In genomic region chr5:151671979-151672378, GRCh38 we compare ENCODE assay signal across 14 cellular contexts. TPM values are rescaled to one million over a fixed set of nuclear protein-coding genes. Genes with fewer than 3 reads are reported as not detected.
DNase-seq lines count a peak whose midpoint lies in the region; ATAC-seq and TF ChIP-seq lines count a peak whose summit lies in the region.
"Had no signal": no experiment of that assay in that cellular context is flagged by ENCODE, and none has a peak within 500 bp of the region (broad histone marks: within the 10 kb centered on the region; RNA-seq: fewer than 3 reads in every experiment).

No MANE protein-coding gene starts in this region.

- no peak overlapping the region for H3K4me2 ChIP-seq in GM23338

- H3K27me3 Mint-ChIP-seq in nephron (ENCODE audit: low read depth) (no peaks in the 10 kb centered on the region), GM23338 (ENCODE audit: insufficient read depth, low read depth, poor library complexity) (peaks cover 5% of the 10 kb centered on the region)
- H3K27me3 Mint-ChIP-seq: activated naive CD8-positive, alpha-beta T cell; stimulated activated naive CD8-positive, alpha-beta T cell treated with anti-CD3 and anti-CD28 coated beads, Interleukin-15, Interleukin-2, amounts not matched to agents 100 ng/mL and 50 ng/mL, for 24 hours had no signal

- H3K9me2 ChIP-seq in GM23338 (ENCODE audit: insufficient read depth), result no peaks in the 10 kb centered on the region

- H3K27ac ChIP-seq in GM23338 (ENCODE audit: low read depth), result no peak overlapping the region
- H3K27ac ChIP-seq: 22Rv1 had no signal

- H3K9me3 Mint-ChIP-seq in nephron (no peaks in the 10 kb centered on the region), GM23338 (no peaks in the 10 kb centered on the region)
- H3K9me3 Mint-ChIP-seq: IgD-negative memory B cell; stimulated activated naive CD8-positive, alpha-beta T cell treated with anti-CD3 and anti-CD28 coated beads, Interleukin-15, Interleukin-2, amounts not matched to agents 100 ng/mL and 50 ng/mL, for 24 hours had no signal

- H3K4me1 Mint-ChIP-seq in nephron, result peaks cover 70% of the 10 kb centered on the region
- H3K4me1 Mint-ChIP-seq in GM23338, result peaks cover 25% of the 10 kb centered on the region
- H3K4me1 Mint-ChIP-seq: IgD-negative memory B cell had no signal

- H2AFZ ChIP-seq in GM23338, result no peak overlapping the region

- no peaks in the 10 kb centered on the region for H3F3A ChIP-seq in GM23338 (replicated peaks; ENCODE audit: low read depth)

- no peak for TF ChIP-seq CTCF in fibroblast of villous mesenchyme (IDR thresholded peaks at IDR 0.05; ENCODE audit: insufficient read depth, low read depth, low read length)
- TF ChIP-seq CTCF in nephron (IDR thresholded peaks at IDR 0.05; ENCODE audit: unreplicated experiment in 3 of 3), result no peak
- TF ChIP-seq CTCF in GM23338 (conservative IDR thresholded peaks at IDR 0.05; ENCODE audit: low read depth in 2 of 2), result no peak

- intact Hi-C loops in Right ventricle myocardium inferior (cut with DNase I), result no loop called here
- intact Hi-C loops in cardiac septum (cut with DNase I), result no loop called here

- no peak for DNase-seq in Right ventricle myocardium inferior (ENCODE audit: missing footprints)
- no peak for DNase-seq in cardiac septum (ENCODE audit: low spot score)
- DNase-seq in fibroblast of villous mesenchyme (ENCODE audit: low read depth), result peak; percentile 64
- no peak for DNase-seq in NCI-H1694 (lab: John Stamatoyannopoulos, UW)
- no peak for DNase-seq in GM23338 (ENCODE audit: low spot score)
- DNase-seq: activated CD4-positive, CD25-positive, alpha-beta regulatory T cell treated with anti-CD3 and anti-CD28 coated beads, Interleukin-2, amount 50 U/mL, for 72 hours; NCI-H526 treated with DMSO at 0.1 percent for 48 hours had no signal

- H3K4me3 ChIP-seq in fibroblast of villous mesenchyme (ENCODE audit: low read depth, low read length) (no peak overlapping the region), GM23338 (no peak overlapping the region)

- peak overlapping the region in 1 of 3 experiments; percentile 9 for H3K4me3 Mint-ChIP-seq in nephron
- no peak overlapping the region for H3K4me3 Mint-ChIP-seq in GM23338
- H3K4me3 Mint-ChIP-seq: activated naive CD8-positive, alpha-beta T cell; IgD-negative memory B cell; stimulated activated naive CD8-positive, alpha-beta T cell treated with anti-CD3 and anti-CD28 coated beads, Interleukin-15, Interleukin-2, amounts not matched to agents 100 ng/mL and 50 ng/mL, for 24 hours had no signal

- H3K36me3 ChIP-seq in GM23338 (ENCODE audit: insufficient read depth), result peaks cover 25% of the 10 kb centered on the region; the same call in 1 of the 2 replicates

- peaks cover 92% of the 10 kb centered on the region for H3K36me3 Mint-ChIP-seq in nephron (ENCODE audit: low read depth)
- peaks cover 74% of the 10 kb centered on the region for H3K36me3 Mint-ChIP-seq in GM23338 (ENCODE audit: low read depth)
- H3K36me3 Mint-ChIP-seq: activated naive CD8-positive, alpha-beta T cell had no signal

- no peaks in the 10 kb centered on the region for H3K79me2 ChIP-seq in GM23338 (replicated peaks; ENCODE audit: insufficient read depth)

- peak; percentile 12 for ATAC-seq in Right ventricle myocardium inferior
- ATAC-seq in HG03025 (IDR thresholded peaks at IDR 0.05; ENCODE audit: low FRiP score, unreplicated experiment), result no peak
- no peak for ATAC-seq in GM23338
- ATAC-seq in HG03139 (IDR thresholded peaks at IDR 0.05; ENCODE audit: unreplicated experiment), result no peak

- H4K20me1 ChIP-seq in GM23338 (replicated peaks; ENCODE audit: insufficient read depth), result no peaks in the 10 kb centered on the region

- H3K27me3 ChIP-seq in GM23338 (ENCODE audit: insufficient read depth), result no peaks in the 10 kb centered on the region

- H3K27ac Mint-ChIP-seq in nephron (peak overlapping the region; percentile 94 to 98 (median 95)), GM23338 (no peak overlapping the region)
- H3K27ac Mint-ChIP-seq: activated naive CD8-positive, alpha-beta T cell; IgD-negative memory B cell; stimulated activated naive CD8-positive, alpha-beta T cell treated with anti-CD3 and anti-CD28 coated beads, Interleukin-15, Interleukin-2, amounts not matched to agents 100 ng/mL and 50 ng/mL, for 24 hours had no signal

- peaks cover 24% of the 10 kb centered on the region; the same call in 1 of the 2 replicates for H3K4me1 ChIP-seq in GM23338 (ENCODE audit: insufficient read depth)

TF ChIP-seq in GM23338, 12 proteins besides CTCF, POLR2A, EP300 and RAD21:
- no peak for TF ChIP-seq ZNF331 (CRISPR knock-in tag; IDR thresholded peaks at IDR 0.05; ENCODE audit: low read depth)

RNA-seq across cellular contexts. Expression of gene SPARC, which starts 14.7 kb away (rescaled TPM):
- total RNA-seq in Right ventricle myocardium inferior, result 517 TPM
- 539 TPM for total RNA-seq in cardiac septum
- total RNA-seq in fibroblast of villous mesenchyme, result 1,969 and 2,230 TPM in 2 replicates
- total RNA-seq in GM23338 (2014; rRNA removed; shearing (Covaris generic)), result 203 and 218 TPM in 2 replicates
- 200 and 225 TPM in 2 replicates for polyA plus RNA-seq in GM23338 (2016; fragmentation: Nextera tagmentation; extraction: Ambion mirVana)
